1 cellular context compared by ENCODE assay signal in genomic region chr6:41728954-41729353, GRCh38.
TF ChIP-seq lines count a peak whose summit lies in the region.

No MANE protein-coding gene starts in this region.

TF ChIP-seq in H1, 55 proteins besides CTCF, POLR2A, EP300 and RAD21:
- TF ChIP-seq TEAD4 (IDR thresholded peaks at IDR 0.05; ENCODE audit: low read depth, low read length) (no peak), NRF1 (IDR thresholded peaks at IDR 0.05; ENCODE audit: low read depth, low read length) (no peak), RXRA (IDR thresholded peaks at IDR 0.05; ENCODE audit: insufficient read depth, low read depth, low read length) (0 out of 2 replicates have a peak, but pooled peaks have one; percentile 3), SIX5 (IDR thresholded peaks at IDR 0.05; ENCODE audit: low read depth, low read length) (no peak), POLR2AphosphoS5 (IDR thresholded peaks at IDR 0.05; ENCODE audit: low read depth, low read length) (no peak)
